Comparison of ENCODE assay signal across 1 cellular context in the genomic region with DNA sequence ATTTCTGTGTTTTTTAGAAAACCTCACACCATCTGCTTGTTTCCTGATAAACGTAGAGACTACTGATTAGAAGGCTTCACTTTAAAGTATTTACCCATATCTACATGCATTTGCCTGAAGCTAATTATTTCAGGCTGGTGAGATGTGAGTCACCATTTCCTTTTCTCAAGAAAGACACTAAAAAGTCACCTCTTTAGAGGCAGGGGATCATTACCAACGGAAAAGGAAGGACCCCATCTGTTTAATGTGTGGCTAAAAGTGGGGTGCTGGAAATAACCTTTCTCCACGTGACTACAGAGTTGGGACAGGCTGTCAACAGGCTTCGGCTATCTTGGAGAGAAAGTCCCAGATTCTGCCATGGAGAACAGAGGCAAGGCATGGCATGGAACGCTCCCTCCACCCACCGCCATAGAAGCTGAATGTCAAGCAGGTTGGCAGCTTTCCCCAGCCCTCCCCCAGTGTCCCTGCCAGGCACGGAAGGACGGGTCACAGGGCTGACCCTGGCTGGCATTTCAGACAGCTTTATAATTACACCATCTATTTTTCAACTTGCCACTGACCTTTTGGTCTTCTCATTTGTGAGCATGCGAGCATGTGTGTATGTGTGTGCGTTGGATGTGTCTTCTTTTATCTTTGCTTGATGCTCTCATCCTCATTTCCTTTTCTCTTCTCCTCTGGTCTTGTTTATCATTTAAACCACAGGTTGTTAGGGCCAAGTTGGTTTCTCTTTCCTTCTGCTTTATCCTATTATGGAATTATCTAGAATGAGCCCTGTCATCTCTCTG.
TF ChIP-seq lines count a peak whose summit lies in the region.

No MANE protein-coding gene starts in this region.

TF ChIP-seq in SK-N-SH, 30 proteins besides CTCF, POLR2A, EP300 and RAD21 (continued from another document):
- TF ChIP-seq IRF3 (IDR thresholded peaks at IDR 0.05; ENCODE audit: low read depth, low read length) = no peak
